ENCODE assay signal across 1 cellular context in genomic region chr20:62319346-62319909, GRCh38.
A peak's percentile ranks its signal among the peaks of the same experiment; 100 is the strongest.
TF ChIP-seq lines count a peak whose summit lies in the region.

No MANE protein-coding gene starts in this region.

TF ChIP-seq in K562, 482 proteins besides CTCF, POLR2A, EP300 and RAD21 (continued from another document):
- TF ChIP-seq ZHX1 (conservative IDR thresholded peaks at IDR 0.05; ENCODE audit: low read length) = no peak
- no peak for TF ChIP-seq ZNF445 (CRISPR knock-in tag; IDR thresholded peaks at IDR 0.05; ENCODE audit: low read depth)
- TF ChIP-seq ZBTB1 (CRISPR knock-in tag; IDR thresholded peaks at IDR 0.05; ENCODE audit: borderline replicate concordance, low read depth) = no peak
- TF ChIP-seq GATAD2B (IDR thresholded peaks at IDR 0.05; ENCODE audit: borderline replicate concordance) = no peak
- TF ChIP-seq IFI16 (CRISPR knock-in tag; IDR thresholded peaks at IDR 0.05) = no peak
- peak; percentile 44; the same call in 1 of the 2 replicates for TF ChIP-seq POLR2G (IDR thresholded peaks at IDR 0.05; ENCODE audit: low read depth, low read length)
